Comparison of ENCODE assay signal across 15 cellular contexts in genomic region chr1:91871994-91872393, GRCh38. TPM values are rescaled to one million over a fixed set of nuclear protein-coding genes. Genes with fewer than 3 reads are reported as not detected.
DNase-seq lines count a peak whose midpoint lies in the region; ATAC-seq, FAIRE-seq and TF ChIP-seq lines count a peak whose summit lies in the region.
"Had no signal": no experiment of that assay in that cellular context is flagged by ENCODE, and none has a peak within 500 bp of the region (broad histone marks: within the 10 kb centered on the region; RNA-seq: fewer than 3 reads in every experiment).

No MANE protein-coding gene starts in this region.

- H3K4me3 ChIP-seq in GM23248 (no peak overlapping the region), PC-3 (ENCODE audit: low read length) (peak overlapping the region; percentile 37), esophagus muscularis mucosa (no peak overlapping the region), pancreas (no peak overlapping the region), endodermal cell (ENCODE audit: low read length) (no peak overlapping the region)
- no peak overlapping the region for H3K4me3 ChIP-seq in CD8-positive, alpha-beta T cell (ENCODE audit: low read depth, low read length)
- H3K4me3 ChIP-seq: colonic mucosa, gastrocnemius medialis, SJSA1 had no signal

- H3K27me3 ChIP-seq in GM23248 (replicated peaks; ENCODE audit: insufficient read depth) (no peaks in the 10 kb centered on the region), PC-3 (ENCODE audit: low read length) (no peaks in the 10 kb centered on the region), esophagus muscularis mucosa (no peaks in the 10 kb centered on the region), pancreas (no peaks in the 10 kb centered on the region), endodermal cell (ENCODE audit: control insufficient read depth, insufficient read depth, low read length, poor library complexity, severe bottlenecking) (peaks cover 13% of the 10 kb centered on the region)
- H3K27me3 ChIP-seq in CD8-positive, alpha-beta T cell (ENCODE audit: insufficient read depth, low read length) = no peaks in the 10 kb centered on the region
- H3K27me3 ChIP-seq: colonic mucosa, gastrocnemius medialis, SJSA1 had no signal

- H3K9me3 ChIP-seq in GM23248 (ENCODE audit: low read depth) (no peaks in the 10 kb centered on the region), PC-3 (ENCODE audit: low read length) (no peaks in the 10 kb centered on the region), esophagus muscularis mucosa (no peaks in the 10 kb centered on the region), pancreas (no peaks in the 10 kb centered on the region), endodermal cell (ENCODE audit: control insufficient read depth, low read length) (no peaks in the 10 kb centered on the region)
- H3K9me3 ChIP-seq in CD8-positive, alpha-beta T cell (ENCODE audit: low read length) = no peaks in the 10 kb centered on the region
- H3K9me3 ChIP-seq: colonic mucosa, gastrocnemius medialis, SJSA1 had no signal

- TF ChIP-seq CTCF in PC-3 (conservative IDR thresholded peaks at IDR 0.05; ENCODE audit: low read depth, low read length) (no peak), esophagus muscularis mucosa (IDR thresholded peaks at IDR 0.05) (no peak), pancreas (IDR thresholded peaks at IDR 0.05) (no peak), endodermal cell (conservative IDR thresholded peaks at IDR 0.05) (no peak)
- no peak for TF ChIP-seq CTCF in CD8-positive, alpha-beta T cell (IDR thresholded peaks at IDR 0.05)

- H3F3A ChIP-seq in GM23248 (ENCODE audit: insufficient read depth) (peaks cover 16% of the 10 kb centered on the region; the same call in 1 of the 2 replicates), PC-3 (ENCODE audit: low read length, unreplicated experiment) (no peaks in the 10 kb centered on the region)

- CTCF ChIA-PET in PC-3 (lab: Charles Lee) = no interaction called here
- CTCF ChIA-PET in CD8-positive, alpha-beta T cell (lab: Charles Lee) = interaction anchor here (1.2 to 2.9 kb wide), 2 partner anchors 12 to 359 kb away, joined by 5 to 11 read pairs; no protein-coding TSS in a partner anchor

- ATAC-seq in PC-3 (peak; percentile 59), pancreas (peak in 3 of 4 donors; percentile 60 to 64 (median 63))
- ATAC-seq in CD8-positive, alpha-beta T cell = no peak
- ATAC-seq: gastrocnemius medialis had no signal

- no peak overlapping the region for H3K27ac Mint-ChIP-seq in endodermal cell
- H3K27ac Mint-ChIP-seq in CD8-positive, alpha-beta T cell = no peak overlapping the region

- DNase-seq in GM23248 (peak; percentile 50), PC-3 (peak; percentile 50), esophagus muscularis mucosa (ENCODE audit: extremely low spot score) (no peak), pancreas (no peak), endodermal cell (no peak), DMS114 treated with DMSO at 0.1 percent for 48 hours (lab: John Stamatoyannopoulos, UW; ENCODE audit: unreplicated experiment) (no peak), COR-L47 (lab: John Stamatoyannopoulos, UW) (no peak)
- DNase-seq in CD8-positive, alpha-beta T cell = no peak
- DNase-seq: colonic mucosa, gastrocnemius medialis, kidney, NCI-H1694 treated with DMSO at 0.1 percent for 48 hours, NCI-H748 treated with DMSO at 0.1 percent for 48 hours had no signal

- H3K27ac ChIP-seq in GM23248 = no peak overlapping the region
- peak overlapping the region; percentile 47 for H3K27ac ChIP-seq in PC-3 (ENCODE audit: low read length)
- H3K27ac ChIP-seq in esophagus muscularis mucosa (replicated peaks in 1 of 4) = peak overlapping the region in 3 of 4 donors; percentile 1 to 11 (median 6)
- peak overlapping the region in 1 of 4 donors; percentile 28 for H3K27ac ChIP-seq in pancreas
- no peak overlapping the region for H3K27ac ChIP-seq in endodermal cell (ENCODE audit: low read depth, low read length)
- H3K27ac ChIP-seq in CD8-positive, alpha-beta T cell (ENCODE audit: low read depth, low read length) = no peak overlapping the region
- H3K27ac ChIP-seq: colonic mucosa, SJSA1 had no signal

- no peak for TF ChIP-seq POLR2A in esophagus muscularis mucosa (IDR thresholded peaks at IDR 0.05; ENCODE audit: low read depth)

- H3K4me1 ChIP-seq in GM23248 (ENCODE audit: insufficient read depth) (peaks cover 23% of the 10 kb centered on the region), PC-3 (ENCODE audit: insufficient read depth, low read length) (peaks cover 20% of the 10 kb centered on the region), esophagus muscularis mucosa (peaks cover 39 to 99% (median 96%) of the 10 kb centered on the region in 4 donors), pancreas (peaks cover 0 to 12% (median 9%) of the 10 kb centered on the region in 3 donors), endodermal cell (ENCODE audit: control insufficient read depth, insufficient read depth, low read length) (peaks cover 3% of the 10 kb centered on the region)
- peaks cover 38% of the 10 kb centered on the region for H3K4me1 ChIP-seq in CD8-positive, alpha-beta T cell (ENCODE audit: insufficient read depth, low read length)
- H3K4me1 ChIP-seq: colonic mucosa had no signal

- intact Hi-C loops in PC-3 (cut with micrococcal nuclease) (no loop called here), esophagus muscularis mucosa (cut with DNase I) (no loop called here), pancreas (cut with DNase I) (no loop called here)
- intact Hi-C loops in CD8-positive, alpha-beta T cell (cut with DNase I, micrococcal nuclease) = no loop called here

- no peak for TF ChIP-seq EP300 in esophagus muscularis mucosa (IDR thresholded peaks at IDR 0.05)

- H3K4me1 Mint-ChIP-seq in endodermal cell = peaks cover 17% of the 10 kb centered on the region
- peaks cover 55% of the 10 kb centered on the region for H3K4me1 Mint-ChIP-seq in CD8-positive, alpha-beta T cell (ENCODE audit: low read depth)

- no peaks in the 10 kb centered on the region for H3K36me3 ChIP-seq in GM23248 (ENCODE audit: low read depth)
- H3K36me3 ChIP-seq in PC-3 (ENCODE audit: low read depth, low read length) = no peaks in the 10 kb centered on the region
- no peaks in the 10 kb centered on the region for H3K36me3 ChIP-seq in esophagus muscularis mucosa
- no peaks in the 10 kb centered on the region for H3K36me3 ChIP-seq in pancreas
- no peaks in the 10 kb centered on the region for H3K36me3 ChIP-seq in endodermal cell (ENCODE audit: control insufficient read depth, insufficient read depth, low read length)
- H3K36me3 ChIP-seq in CD8-positive, alpha-beta T cell (ENCODE audit: insufficient read depth, low read length) = no peaks in the 10 kb centered on the region
- H3K36me3 ChIP-seq: colonic mucosa, gastrocnemius medialis, SJSA1 had no signal

- no TSS peak for BruUV-seq in PC-3 (replicated peaks; lab: Mats Ljungman, UMichigan)

- H3K79me2 ChIP-seq in GM23248 (ENCODE audit: insufficient read depth) (peaks cover 99% of the 10 kb centered on the region), PC-3 (ENCODE audit: low read length) (peaks cover 4% of the 10 kb centered on the region; the same call in 1 of the 2 replicates)

- WGBS in GM23248 (ENCODE audit: low coverage in 1 of 2, low lambda C conversion rate in 2 of 2, missing lambda C conversion rate in 2 of 2), 2 experiments = 10 to 12% methylated on average over 2 of the region's 2 CpGs
- 73% methylated on average over 2 of the region's 2 CpGs for WGBS in esophagus muscularis mucosa
- WGBS in pancreas, 2 donors = 46 to 49% methylated on average over 2 of the region's 2 CpGs
- WGBS in endodermal cell (ENCODE audit: insufficient coverage in 1 of 2, insufficient read length in 1 of 2), 2 experiments = 83 to 100% methylated on average over 2 of the region's 2 CpGs

- H3K9ac ChIP-seq in GM23248 (no peak overlapping the region), PC-3 (ENCODE audit: low read length) (no peak overlapping the region; the same call in 1 of the 2 replicates), endodermal cell (ENCODE audit: extremely low read depth, low read length, poor library complexity, severe bottlenecking) (no peak overlapping the region)

- in situ Hi-C loops in GM23248 (cut with MboI) = no loop called here

- peak overlapping the region; percentile 49 for H3K4me2 ChIP-seq in GM23248 (ENCODE audit: unreplicated experiment)
- peak overlapping the region; percentile 73 for H3K4me2 ChIP-seq in PC-3 (ENCODE audit: low read length)

- H2AFZ ChIP-seq in GM23248 (no peak overlapping the region), PC-3 (ENCODE audit: low read length) (no peak overlapping the region)

- no peaks in the 10 kb centered on the region for H3K36me3 Mint-ChIP-seq in endodermal cell (ENCODE audit: low read depth)
- H3K36me3 Mint-ChIP-seq in CD8-positive, alpha-beta T cell = no peaks in the 10 kb centered on the region
- H3K36me3 Mint-ChIP-seq: activated naive CD8-positive, alpha-beta T cell treated with anti-CD3 and anti-CD28 coated beads for 36 hours had no signal

- H3K27me3 Mint-ChIP-seq in endodermal cell (ENCODE audit: insufficient read depth) = peaks cover 39% of the 10 kb centered on the region
- H3K27me3 Mint-ChIP-seq in CD8-positive, alpha-beta T cell (ENCODE audit: low read depth) = no peaks in the 10 kb centered on the region

- FAIRE-seq in pancreas (lab: Jason Lieb, UNC) = no peak
- FAIRE-seq: kidney had no signal

- no peaks in the 10 kb centered on the region for H3K9me2 ChIP-seq in GM23248 (ENCODE audit: insufficient read depth)
- H3K9me2 ChIP-seq in PC-3 (replicated peaks; ENCODE audit: low read length) = no peaks in the 10 kb centered on the region

- no peak overlapping the region for H3K4me3 Mint-ChIP-seq in endodermal cell
- H3K4me3 Mint-ChIP-seq in CD8-positive, alpha-beta T cell = no peak overlapping the region

- H4K20me1 ChIP-seq in GM23248 (ENCODE audit: insufficient read depth) (peaks cover 12% of the 10 kb centered on the region; the same call in 1 of the 2 replicates), PC-3 (ENCODE audit: low read length) (no peaks in the 10 kb centered on the region)

- POLR2A ChIA-PET in PC-3 (lab: Charles Lee; ENCODE audit: unreplicated experiment) = no interaction called here
- POLR2A ChIA-PET in CD8-positive, alpha-beta T cell (lab: Charles Lee) = interaction anchor here (1.1 to 1.5 kb wide), 3 partner anchors 9 to 17 kb away, joined by 4 read pairs; no protein-coding TSS in a partner anchor

- no peaks in the 10 kb centered on the region for H3K9me3 Mint-ChIP-seq in endodermal cell
- H3K9me3 Mint-ChIP-seq in CD8-positive, alpha-beta T cell = no peaks in the 10 kb centered on the region

RNA-seq across cellular contexts. Expression of gene TGFBR3, which starts 14.0 kb away (rescaled TPM):
- 25.4 and 26.5 TPM in 2 replicates for total RNA-seq in GM23248 (2014; rRNA removed; shearing (Covaris generic))
- polyA plus RNA-seq in GM23248 (2016; fragmentation: Nextera tagmentation; extraction: Ambion mirVana) (16.2 and 17.7 TPM in 2 replicates), pancreas (1 to 10 TPM; 6.0 to 9.0 TPM)
- total RNA-seq in PC-3 (2014; rRNA removed) (2.8 and 3.0 TPM in 2 replicates), esophagus muscularis mucosa (100 to 1,000 TPM; 176 to 262 (median 188) TPM), pancreas (10 to 100 TPM in 5 of 6 donors, 1 to 10 TPM in 1; 7.3 to 34.8 (median 25.3) TPM), endodermal cell (1 to 10 TPM; 8.1 to 8.5 TPM)
- 6.0 TPM for polyA plus RNA-seq in endodermal cell (2013, experiment 1 of 2)
- 6.9 TPM for polyA plus RNA-seq in endodermal cell (2013, experiment 2 of 2)
- 10 to 100 TPM; 36.7 to 37.9 TPM for total RNA-seq in CD8-positive, alpha-beta T cell

Comparison
In these comparisons a context has a peak if more than half of its experiments do, and no peak if none do; other contexts are left out.
1. DNase-seq: peak in GM23248 (single experiment) and PC-3 (single experiment); none in esophagus muscularis mucosa (single experiment), pancreas (0 of 6), endodermal cell (single experiment), DMS114 treated with DMSO at 0.1 percent for 48 hours (single experiment), CD8-positive, alpha-beta T cell (0 of 7) and COR-L47 (single experiment).
2. H3K27ac ChIP-seq: peak in PC-3 (single experiment) and esophagus muscularis mucosa (3 of 4); none in GM23248 (single experiment), endodermal cell (single experiment) and CD8-positive, alpha-beta T cell (single experiment).